In the genomic region with DNA sequence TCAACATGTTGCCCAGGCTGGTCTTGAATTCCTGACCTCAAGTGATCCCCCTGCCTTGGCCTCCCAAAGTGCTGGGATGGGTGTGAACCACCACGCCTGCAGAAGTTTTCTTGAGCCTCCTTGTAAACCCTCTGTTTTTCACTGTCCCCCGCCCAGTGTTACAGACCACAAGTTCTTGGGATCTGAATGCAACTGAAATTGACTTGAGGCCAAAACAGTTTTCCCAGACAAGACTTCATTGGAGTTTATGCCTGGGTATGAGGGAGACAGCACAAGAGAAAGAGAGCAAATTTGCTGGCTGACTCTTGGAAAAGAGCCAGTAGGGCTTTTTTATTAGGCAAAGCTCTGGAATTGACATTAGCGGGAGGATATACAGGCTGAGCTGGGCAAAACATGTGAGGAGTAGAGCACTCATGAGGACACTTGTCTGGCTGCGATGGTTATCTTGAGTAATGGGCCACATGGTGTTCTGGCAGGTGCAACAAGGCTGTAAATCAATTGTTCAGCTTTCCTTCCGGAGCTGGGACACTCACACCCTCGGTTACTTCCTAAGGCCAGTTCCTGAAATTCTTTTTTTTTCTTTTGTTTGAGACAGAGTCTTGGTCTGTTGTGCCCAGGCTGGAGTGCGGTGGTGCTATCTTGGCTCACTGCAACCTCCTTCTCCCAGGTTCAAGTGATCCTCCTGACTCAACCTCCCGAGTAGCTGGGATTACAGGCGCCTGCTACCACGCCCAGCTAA, we compare ENCODE assay signal across 1 cellular context.
TF ChIP-seq lines count a peak whose summit lies in the region.

No MANE protein-coding gene starts in this region.

TF ChIP-seq in HEK293, 187 proteins besides CTCF, POLR2A, EP300 and RAD21 (continued from another document and continues in another):
- TF ChIP-seq, protein P1, sequence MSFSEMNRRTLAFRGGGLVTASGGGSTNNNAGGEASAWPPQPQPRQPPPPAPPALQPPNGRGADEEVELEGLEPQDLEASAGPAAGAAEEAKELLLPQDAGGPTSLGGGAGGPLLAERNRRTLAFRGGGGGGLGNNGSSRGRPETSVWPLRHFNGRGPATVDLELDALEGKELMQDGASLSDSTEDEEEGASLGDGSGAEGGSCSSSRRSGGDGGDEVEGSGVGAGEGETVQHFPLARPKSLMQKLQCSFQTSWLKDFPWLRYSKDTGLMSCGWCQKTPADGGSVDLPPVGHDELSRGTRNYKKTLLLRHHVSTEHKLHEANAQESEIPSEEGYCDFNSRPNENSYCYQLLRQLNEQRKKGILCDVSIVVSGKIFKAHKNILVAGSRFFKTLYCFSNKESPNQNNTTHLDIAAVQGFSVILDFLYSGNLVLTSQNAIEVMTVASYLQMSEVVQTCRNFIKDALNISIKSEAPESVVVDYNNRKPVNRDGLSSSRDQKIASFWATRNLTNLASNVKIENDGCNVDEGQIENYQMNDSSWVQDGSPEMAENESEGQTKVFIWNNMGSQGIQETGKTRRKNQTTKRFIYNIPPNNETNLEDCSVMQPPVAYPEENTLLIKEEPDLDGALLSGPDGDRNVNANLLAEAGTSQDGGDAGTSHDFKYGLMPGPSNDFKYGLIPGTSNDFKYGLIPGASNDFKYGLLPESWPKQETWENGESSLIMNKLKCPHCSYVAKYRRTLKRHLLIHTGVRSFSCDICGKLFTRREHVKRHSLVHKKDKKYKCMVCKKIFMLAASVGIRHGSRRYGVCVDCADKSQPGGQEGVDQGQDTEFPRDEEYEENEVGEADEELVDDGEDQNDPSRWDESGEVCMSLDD (tag by site-specific recombination; IDR thresholded peaks at IDR 0.05), result peak; percentile 45
- peak; percentile 78 for TF ChIP-seq ZNF324 (tag by site-specific recombination; IDR thresholded peaks at IDR 0.05)
- peak; percentile 93 for TF ChIP-seq IKZF3 (tag by site-specific recombination; IDR thresholded peaks at IDR 0.05)
- no peak for TF ChIP-seq TCF7L2 (IDR thresholded peaks at IDR 0.05; ENCODE audit: borderline replicate concordance, low read depth, low read length)
- no peak for TF ChIP-seq ZFP41 (tag by site-specific recombination; IDR thresholded peaks at IDR 0.05; ENCODE audit: borderline replicate concordance)
- peak; percentile 86 for TF ChIP-seq ZNF2 (tag by site-specific recombination; IDR thresholded peaks at IDR 0.05)
- TF ChIP-seq PRDM1 (tag by site-specific recombination; IDR thresholded peaks at IDR 0.05), result peak; percentile 70
- TF ChIP-seq ZNF311 (tag by site-specific recombination; IDR thresholded peaks at IDR 0.05; ENCODE audit: borderline replicate concordance), result no peak
- no peak for TF ChIP-seq ZNF214 (tag by site-specific recombination; IDR thresholded peaks at IDR 0.05; ENCODE audit: borderline replicate concordance)
- TF ChIP-seq ZNF391 (tag by site-specific recombination; IDR thresholded peaks at IDR 0.05; ENCODE audit: borderline replicate concordance, low read depth), result peak; percentile 56; the same call in 1 of the 2 replicates
- TF ChIP-seq REPIN1 (tag by site-specific recombination; IDR thresholded peaks at IDR 0.05; ENCODE audit: low read depth), result 0 out of 2 replicates have a peak, but pooled peaks have one; percentile 44
- TF ChIP-seq WT1 (tag by site-specific recombination; IDR thresholded peaks at IDR 0.05), result peak; percentile 99
- TF ChIP-seq ZNF24 (tag by site-specific recombination; IDR thresholded peaks at IDR 0.05), result peak; percentile 88; the same call in 1 of the 2 replicates
- peak; percentile 67; the same call in 1 of the 2 replicates for TF ChIP-seq HOXA7 (CRISPR knock-in tag; IDR thresholded peaks at IDR 0.05; ENCODE audit: borderline replicate concordance)
- no peak for TF ChIP-seq ZNF777 (tag by site-specific recombination; IDR thresholded peaks at IDR 0.05; ENCODE audit: borderline replicate concordance)
- no peak; the same call in 1 of the 2 replicates for TF ChIP-seq GLI2 (tag by site-specific recombination; IDR thresholded peaks at IDR 0.05; ENCODE audit: borderline replicate concordance, low read depth)
- TF ChIP-seq ZFP69B (tag by site-specific recombination; IDR thresholded peaks at IDR 0.05), result 0 out of 2 replicates have a peak, but pooled peaks have one; percentile 44
- TF ChIP-seq, protein P2, sequence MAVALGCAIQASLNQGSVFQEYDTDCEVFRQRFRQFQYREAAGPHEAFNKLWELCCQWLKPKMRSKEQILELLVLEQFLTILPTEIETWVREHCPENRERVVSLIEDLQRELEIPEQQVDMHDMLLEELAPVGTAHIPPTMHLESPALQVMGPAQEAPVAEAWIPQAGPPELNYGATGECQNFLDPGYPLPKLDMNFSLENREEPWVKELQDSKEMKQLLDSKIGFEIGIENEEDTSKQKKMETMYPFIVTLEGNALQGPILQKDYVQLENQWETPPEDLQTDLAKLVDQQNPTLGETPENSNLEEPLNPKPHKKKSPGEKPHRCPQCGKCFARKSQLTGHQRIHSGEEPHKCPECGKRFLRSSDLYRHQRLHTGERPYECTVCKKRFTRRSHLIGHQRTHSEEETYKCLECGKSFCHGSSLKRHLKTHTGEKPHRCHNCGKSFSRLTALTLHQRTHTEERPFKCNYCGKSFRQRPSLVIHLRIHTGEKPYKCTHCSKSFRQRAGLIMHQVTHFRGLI (tag by site-specific recombination; IDR thresholded peaks at IDR 0.05), result peak; percentile 92
- no peak for TF ChIP-seq ZNF350 (tag by site-specific recombination; IDR thresholded peaks at IDR 0.05)
- TF ChIP-seq ZNF473 (tag by site-specific recombination; IDR thresholded peaks at IDR 0.05), result no peak
- no peak for TF ChIP-seq SETDB1 (IDR thresholded peaks at IDR 0.05; ENCODE audit: insufficient read length, low read length)
- TF ChIP-seq ZNF211 (tag by site-specific recombination; IDR thresholded peaks at IDR 0.05; ENCODE audit: low read depth), result 0 out of 2 replicates have a peak, but pooled peaks have one; percentile 25
- TF ChIP-seq KLF9 (tag by site-specific recombination; IDR thresholded peaks at IDR 0.05; ENCODE audit: low read depth), result peak; percentile 56; the same call in 1 of the 2 replicates
- peak; percentile 91 for TF ChIP-seq OVOL3 (tag by site-specific recombination; IDR thresholded peaks at IDR 0.05)
- TF ChIP-seq YY1 (tag by site-specific recombination; IDR thresholded peaks at IDR 0.05), result 0 out of 2 replicates have a peak, but pooled peaks have one; percentile 61
- no peak for TF ChIP-seq HOXC10 (CRISPR knock-in tag; IDR thresholded peaks at IDR 0.05)
- TF ChIP-seq ZNF248 (tag by site-specific recombination; IDR thresholded peaks at IDR 0.05), result no peak
- TF ChIP-seq ZNF138 (tag by site-specific recombination; IDR thresholded peaks at IDR 0.05; ENCODE audit: borderline replicate concordance), result no peak
- TF ChIP-seq, protein P3, sequence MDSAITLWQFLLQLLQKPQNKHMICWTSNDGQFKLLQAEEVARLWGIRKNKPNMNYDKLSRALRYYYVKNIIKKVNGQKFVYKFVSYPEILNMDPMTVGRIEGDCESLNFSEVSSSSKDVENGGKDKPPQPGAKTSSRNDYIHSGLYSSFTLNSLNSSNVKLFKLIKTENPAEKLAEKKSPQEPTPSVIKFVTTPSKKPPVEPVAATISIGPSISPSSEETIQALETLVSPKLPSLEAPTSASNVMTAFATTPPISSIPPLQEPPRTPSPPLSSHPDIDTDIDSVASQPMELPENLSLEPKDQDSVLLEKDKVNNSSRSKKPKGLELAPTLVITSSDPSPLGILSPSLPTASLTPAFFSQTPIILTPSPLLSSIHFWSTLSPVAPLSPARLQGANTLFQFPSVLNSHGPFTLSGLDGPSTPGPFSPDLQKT (IDR thresholded peaks at IDR 0.05; ENCODE audit: borderline replicate concordance, low read depth, low read length), result no peak
- TF ChIP-seq, protein P4, sequence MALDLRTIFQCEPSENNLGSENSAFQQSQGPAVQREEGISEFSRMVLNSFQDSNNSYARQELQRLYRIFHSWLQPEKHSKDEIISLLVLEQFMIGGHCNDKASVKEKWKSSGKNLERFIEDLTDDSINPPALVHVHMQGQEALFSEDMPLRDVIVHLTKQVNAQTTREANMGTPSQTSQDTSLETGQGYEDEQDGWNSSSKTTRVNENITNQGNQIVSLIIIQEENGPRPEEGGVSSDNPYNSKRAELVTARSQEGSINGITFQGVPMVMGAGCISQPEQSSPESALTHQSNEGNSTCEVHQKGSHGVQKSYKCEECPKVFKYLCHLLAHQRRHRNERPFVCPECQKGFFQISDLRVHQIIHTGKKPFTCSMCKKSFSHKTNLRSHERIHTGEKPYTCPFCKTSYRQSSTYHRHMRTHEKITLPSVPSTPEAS (tag by site-specific recombination; IDR thresholded peaks at IDR 0.05), result peak; percentile 35; the same call in 1 of the 2 replicates
- no peak for TF ChIP-seq ZNF521 (tag by site-specific recombination; IDR thresholded peaks at IDR 0.05)
- TF ChIP-seq, protein P5, sequence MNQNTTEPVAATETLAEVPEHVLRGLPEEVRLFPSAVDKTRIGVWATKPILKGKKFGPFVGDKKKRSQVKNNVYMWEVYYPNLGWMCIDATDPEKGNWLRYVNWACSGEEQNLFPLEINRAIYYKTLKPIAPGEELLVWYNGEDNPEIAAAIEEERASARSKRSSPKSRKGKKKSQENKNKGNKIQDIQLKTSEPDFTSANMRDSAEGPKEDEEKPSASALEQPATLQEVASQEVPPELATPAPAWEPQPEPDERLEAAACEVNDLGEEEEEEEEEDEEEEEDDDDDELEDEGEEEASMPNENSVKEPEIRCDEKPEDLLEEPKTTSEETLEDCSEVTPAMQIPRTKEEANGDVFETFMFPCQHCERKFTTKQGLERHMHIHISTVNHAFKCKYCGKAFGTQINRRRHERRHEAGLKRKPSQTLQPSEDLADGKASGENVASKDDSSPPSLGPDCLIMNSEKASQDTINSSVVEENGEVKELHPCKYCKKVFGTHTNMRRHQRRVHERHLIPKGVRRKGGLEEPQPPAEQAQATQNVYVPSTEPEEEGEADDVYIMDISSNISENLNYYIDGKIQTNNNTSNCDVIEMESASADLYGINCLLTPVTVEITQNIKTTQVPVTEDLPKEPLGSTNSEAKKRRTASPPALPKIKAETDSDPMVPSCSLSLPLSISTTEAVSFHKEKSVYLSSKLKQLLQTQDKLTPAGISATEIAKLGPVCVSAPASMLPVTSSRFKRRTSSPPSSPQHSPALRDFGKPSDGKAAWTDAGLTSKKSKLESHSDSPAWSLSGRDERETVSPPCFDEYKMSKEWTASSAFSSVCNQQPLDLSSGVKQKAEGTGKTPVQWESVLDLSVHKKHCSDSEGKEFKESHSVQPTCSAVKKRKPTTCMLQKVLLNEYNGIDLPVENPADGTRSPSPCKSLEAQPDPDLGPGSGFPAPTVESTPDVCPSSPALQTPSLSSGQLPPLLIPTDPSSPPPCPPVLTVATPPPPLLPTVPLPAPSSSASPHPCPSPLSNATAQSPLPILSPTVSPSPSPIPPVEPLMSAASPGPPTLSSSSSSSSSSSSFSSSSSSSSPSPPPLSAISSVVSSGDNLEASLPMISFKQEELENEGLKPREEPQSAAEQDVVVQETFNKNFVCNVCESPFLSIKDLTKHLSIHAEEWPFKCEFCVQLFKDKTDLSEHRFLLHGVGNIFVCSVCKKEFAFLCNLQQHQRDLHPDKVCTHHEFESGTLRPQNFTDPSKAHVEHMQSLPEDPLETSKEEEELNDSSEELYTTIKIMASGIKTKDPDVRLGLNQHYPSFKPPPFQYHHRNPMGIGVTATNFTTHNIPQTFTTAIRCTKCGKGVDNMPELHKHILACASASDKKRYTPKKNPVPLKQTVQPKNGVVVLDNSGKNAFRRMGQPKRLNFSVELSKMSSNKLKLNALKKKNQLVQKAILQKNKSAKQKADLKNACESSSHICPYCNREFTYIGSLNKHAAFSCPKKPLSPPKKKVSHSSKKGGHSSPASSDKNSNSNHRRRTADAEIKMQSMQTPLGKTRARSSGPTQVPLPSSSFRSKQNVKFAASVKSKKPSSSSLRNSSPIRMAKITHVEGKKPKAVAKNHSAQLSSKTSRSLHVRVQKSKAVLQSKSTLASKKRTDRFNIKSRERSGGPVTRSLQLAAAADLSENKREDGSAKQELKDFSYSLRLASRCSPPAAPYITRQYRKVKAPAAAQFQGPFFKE (tag by site-specific recombination; IDR thresholded peaks at IDR 0.05; ENCODE audit: borderline replicate concordance), result no peak
- TF ChIP-seq, protein P6, sequence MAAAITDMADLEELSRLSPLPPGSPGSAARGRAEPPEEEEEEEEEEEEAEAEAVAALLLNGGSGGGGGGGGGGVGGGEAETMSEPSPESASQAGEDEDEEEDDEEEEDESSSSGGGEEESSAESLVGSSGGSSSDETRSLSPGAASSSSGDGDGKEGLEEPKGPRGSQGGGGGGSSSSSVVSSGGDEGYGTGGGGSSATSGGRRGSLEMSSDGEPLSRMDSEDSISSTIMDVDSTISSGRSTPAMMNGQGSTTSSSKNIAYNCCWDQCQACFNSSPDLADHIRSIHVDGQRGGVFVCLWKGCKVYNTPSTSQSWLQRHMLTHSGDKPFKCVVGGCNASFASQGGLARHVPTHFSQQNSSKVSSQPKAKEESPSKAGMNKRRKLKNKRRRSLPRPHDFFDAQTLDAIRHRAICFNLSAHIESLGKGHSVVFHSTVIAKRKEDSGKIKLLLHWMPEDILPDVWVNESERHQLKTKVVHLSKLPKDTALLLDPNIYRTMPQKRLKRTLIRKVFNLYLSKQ (tag by site-specific recombination; IDR thresholded peaks at IDR 0.05; ENCODE audit: borderline replicate concordance), result no peak
- TF ChIP-seq ZNF768 (tag by site-specific recombination; IDR thresholded peaks at IDR 0.05), result no peak
- TF ChIP-seq ZNF510 (tag by site-specific recombination; IDR thresholded peaks at IDR 0.05; ENCODE audit: insufficient replicate concordance), result no peak
- TF ChIP-seq, protein P7, sequence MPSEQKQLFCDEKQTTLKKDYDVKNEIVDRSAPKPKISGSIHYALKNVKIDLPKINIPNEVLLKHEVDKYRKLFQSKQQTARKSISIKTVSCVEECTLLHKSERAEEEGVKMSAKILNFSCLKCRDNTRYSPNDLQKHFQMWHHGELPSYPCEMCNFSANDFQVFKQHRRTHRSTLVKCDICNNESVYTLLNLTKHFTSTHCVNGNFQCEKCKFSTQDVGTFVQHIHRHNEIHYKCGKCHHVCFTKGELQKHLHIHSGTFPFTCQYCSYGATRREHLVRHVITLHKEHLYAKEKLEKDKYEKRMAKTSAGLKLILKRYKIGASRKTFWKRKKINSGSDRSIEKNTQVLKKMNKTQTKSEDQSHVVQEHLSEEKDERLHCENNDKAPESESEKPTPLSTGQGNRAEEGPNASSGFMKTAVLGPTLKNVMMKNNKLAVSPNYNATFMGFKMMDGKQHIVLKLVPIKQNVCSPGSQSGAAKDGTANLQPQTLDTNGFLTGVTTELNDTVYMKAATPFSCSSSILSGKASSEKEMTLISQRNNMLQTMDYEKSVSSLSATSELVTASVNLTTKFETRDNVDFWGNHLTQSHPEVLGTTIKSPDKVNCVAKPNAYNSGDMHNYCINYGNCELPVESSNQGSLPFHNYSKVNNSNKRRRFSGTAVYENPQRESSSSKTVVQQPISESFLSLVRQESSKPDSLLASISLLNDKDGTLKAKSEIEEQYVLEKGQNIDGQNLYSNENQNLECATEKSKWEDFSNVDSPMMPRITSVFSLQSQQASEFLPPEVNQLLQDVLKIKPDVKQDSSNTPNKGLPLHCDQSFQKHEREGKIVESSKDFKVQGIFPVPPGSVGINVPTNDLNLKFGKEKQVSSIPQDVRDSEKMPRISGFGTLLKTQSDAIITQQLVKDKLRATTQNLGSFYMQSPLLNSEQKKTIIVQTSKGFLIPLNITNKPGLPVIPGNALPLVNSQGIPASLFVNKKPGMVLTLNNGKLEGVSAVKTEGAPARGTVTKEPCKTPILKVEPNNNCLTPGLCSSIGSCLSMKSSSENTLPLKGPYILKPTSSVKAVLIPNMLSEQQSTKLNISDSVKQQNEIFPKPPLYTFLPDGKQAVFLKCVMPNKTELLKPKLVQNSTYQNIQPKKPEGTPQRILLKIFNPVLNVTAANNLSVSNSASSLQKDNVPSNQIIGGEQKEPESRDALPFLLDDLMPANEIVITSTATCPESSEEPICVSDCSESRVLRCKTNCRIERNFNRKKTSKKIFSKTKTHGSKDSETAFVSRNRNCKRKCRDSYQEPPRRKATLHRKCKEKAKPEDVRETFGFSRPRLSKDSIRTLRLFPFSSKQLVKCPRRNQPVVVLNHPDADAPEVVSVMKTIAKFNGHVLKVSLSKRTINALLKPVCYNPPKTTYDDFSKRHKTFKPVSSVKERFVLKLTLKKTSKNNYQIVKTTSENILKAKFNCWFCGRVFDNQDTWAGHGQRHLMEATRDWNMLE (tag by site-specific recombination; conservative IDR thresholded peaks at IDR 0.05; ENCODE audit: low read depth), result 0 out of 2 replicates have a peak, but pooled peaks have one; percentile 17
